Comparison of ENCODE assay signal across 15 cellular contexts in the genomic region with DNA sequence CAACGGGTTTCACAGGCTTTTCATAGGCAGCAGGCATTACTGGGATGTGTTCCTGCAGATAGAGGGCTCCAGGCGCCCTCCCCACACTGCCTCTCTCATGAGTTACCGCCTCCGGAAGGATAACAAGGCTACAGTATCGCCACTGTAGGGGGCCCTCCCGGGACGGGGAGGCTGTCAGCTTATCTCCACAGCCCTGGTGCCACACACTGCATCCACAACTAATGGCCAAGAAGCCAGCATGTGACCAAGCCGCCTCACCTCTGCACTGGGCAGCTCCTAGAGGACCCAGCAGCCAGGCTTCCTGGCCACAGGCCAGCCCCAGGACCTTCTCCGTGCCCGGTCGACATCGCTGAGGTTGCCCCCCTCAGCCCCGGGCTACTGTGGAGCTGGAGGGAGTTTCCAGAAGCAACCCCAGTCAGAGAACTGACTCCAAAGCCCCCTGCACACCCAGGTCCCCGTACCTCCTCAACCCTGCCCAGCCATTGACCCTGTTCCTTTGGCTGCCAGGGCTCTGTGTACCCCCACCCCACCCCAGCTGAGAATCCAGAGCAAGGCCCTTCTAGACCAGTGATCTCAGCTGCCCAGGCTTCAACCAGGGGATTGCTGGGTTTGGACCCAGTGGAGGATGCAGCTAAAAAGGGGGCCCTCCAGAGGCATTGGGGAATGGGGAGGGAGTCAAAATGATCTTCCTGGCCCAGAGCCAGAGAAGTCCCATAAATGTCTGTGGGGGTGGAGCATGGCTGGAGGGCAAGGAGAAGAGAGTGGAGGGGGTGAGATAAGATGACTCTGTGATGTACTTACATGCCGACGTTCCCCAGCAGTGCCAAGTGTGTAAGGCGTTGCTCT. TPM values are rescaled to one million over a fixed set of nuclear protein-coding genes. Genes with fewer than 3 reads are reported as not detected.
A peak's percentile ranks its signal among the peaks of the same experiment; 100 is the strongest.
DNase-seq lines count a peak whose midpoint lies in the region; TF ChIP-seq lines count a peak whose summit lies in the region.
"Had no signal": no experiment of that assay in that cellular context is flagged by ENCODE, and none has a peak within 500 bp of the region (broad histone marks: within the 10 kb centered on the region; RNA-seq: fewer than 3 reads in every experiment).

No MANE protein-coding gene starts in this region.

- peaks cover 18% of the 10 kb centered on the region for H3K27me3 Mint-ChIP-seq in neural progenitor cell (ENCODE audit: insufficient read depth, low read depth)
- H3K27me3 Mint-ChIP-seq in activated CD4-positive, alpha-beta memory T cell treated with anti-CD3 and anti-CD28 coated beads, Interleukin-2, amount 10 ng/mL, durations not matched to agents 7 days and 5 days = peaks cover 9% of the 10 kb centered on the region

- no peak overlapping the region for H3K9ac ChIP-seq in neural progenitor cell

- H3K4me1 Mint-ChIP-seq in neural progenitor cell = peaks cover 15% of the 10 kb centered on the region
- H3K4me1 Mint-ChIP-seq in activated CD4-positive, alpha-beta memory T cell treated with anti-CD3 and anti-CD28 coated beads, Interleukin-2, amount 10 ng/mL, durations not matched to agents 7 days and 5 days = peaks cover 15% of the 10 kb centered on the region

- H3K27ac Mint-ChIP-seq in neural progenitor cell = no peak overlapping the region
- H3K27ac Mint-ChIP-seq in activated CD4-positive, alpha-beta memory T cell treated with anti-CD3 and anti-CD28 coated beads, Interleukin-2, amount 10 ng/mL, durations not matched to agents 7 days and 5 days = no peak overlapping the region
- H3K27ac Mint-ChIP-seq: CD8-positive, alpha-beta T cell had no signal

- H3K4me3 ChIP-seq in fibroblast of villous mesenchyme (ENCODE audit: low read depth, low read length) (no peak overlapping the region), neural progenitor cell (no peak overlapping the region)

- H3K79me2 ChIP-seq in neural progenitor cell (ENCODE audit: low read depth) = no peaks in the 10 kb centered on the region

- no peaks in the 10 kb centered on the region for H3K9me3 ChIP-seq in neural progenitor cell (ENCODE audit: low read depth)

- H3F3A ChIP-seq in neural progenitor cell (ENCODE audit: low read depth) = peaks cover 7% of the 10 kb centered on the region

- peaks cover 17% of the 10 kb centered on the region for H3K4me1 ChIP-seq in neural progenitor cell

- DNase-seq in HEK293T (ENCODE audit: extremely low spot score) = peak; percentile 77
- DNase-seq in SK-N-DZ (ENCODE audit: low spot score) = peak; percentile 59
- no peak for DNase-seq in fibroblast of villous mesenchyme (ENCODE audit: low read depth)
- DNase-seq in neural progenitor cell (ENCODE audit: low spot score) = peak; percentile 36
- DNase-seq in activated effector memory CD4-positive, alpha-beta T cell treated with Interleukin-2 at 50 U/mL for 16 hours = no peak
- no peak for DNase-seq in activated CD4-positive, alpha-beta memory T cell treated with anti-CD3 and anti-CD28 coated beads, Interleukin-2, amount 10 ng/mL, durations not matched to agents 7 days and 5 days
- no peak for DNase-seq in kidney tubule cell (ENCODE audit: low spot score)
- no peak for DNase-seq in GM03348 (ENCODE audit: low spot score)
- DNase-seq: amygdala; CD8-positive, alpha-beta T cell; effector memory CD4-positive, alpha-beta T cell; head of caudate nucleus; midbrain; NCI-H1417 treated with DMSO at 0.1 percent for 48 hours; PC-3 had no signal

- peak; percentile 26 for TF ChIP-seq CTCF in fibroblast of villous mesenchyme (IDR thresholded peaks at IDR 0.05; ENCODE audit: insufficient read depth, low read depth, low read length)
- TF ChIP-seq CTCF in neural progenitor cell (IDR thresholded peaks at IDR 0.05) = no peak

- H3K4me2 ChIP-seq in neural progenitor cell = no peak overlapping the region

- H3K36me3 Mint-ChIP-seq in neural progenitor cell = no peaks in the 10 kb centered on the region
- no peaks in the 10 kb centered on the region for H3K36me3 Mint-ChIP-seq in activated CD4-positive, alpha-beta memory T cell treated with anti-CD3 and anti-CD28 coated beads, Interleukin-2, amount 10 ng/mL, durations not matched to agents 7 days and 5 days (ENCODE audit: low read depth)
- H3K36me3 Mint-ChIP-seq: CD8-positive, alpha-beta T cell had no signal

- H3K9me3 Mint-ChIP-seq in neural progenitor cell = no peaks in the 10 kb centered on the region
- H3K9me3 Mint-ChIP-seq in activated CD4-positive, alpha-beta memory T cell treated with anti-CD3 and anti-CD28 coated beads, Interleukin-2, amount 10 ng/mL, durations not matched to agents 7 days and 5 days = no peaks in the 10 kb centered on the region
- H3K9me3 Mint-ChIP-seq: CD8-positive, alpha-beta T cell had no signal

- H3K36me3 ChIP-seq in neural progenitor cell = no peaks in the 10 kb centered on the region

- no peak overlapping the region for H3K27ac ChIP-seq in neural progenitor cell

- POLR2A ChIA-PET in HEK293T (lab: Yijun Ruan, JAX) = interaction anchor here (0.8 to 1.2 kb wide), 3 partner anchors 11 to 52 kb away, joined by 3 to 4 read pairs (median 3); a partner anchor contains a TSS
- POLR2A ChIA-PET in activated CD4-positive, alpha-beta memory T cell treated with anti-CD3 and anti-CD28 coated beads, Interleukin-2, amount 10 ng/mL, durations not matched to agents 7 days and 5 days (lab: Charles Lee) = no interaction called here

- no peak overlapping the region for H3K4me3 Mint-ChIP-seq in neural progenitor cell
- no peak overlapping the region for H3K4me3 Mint-ChIP-seq in activated CD4-positive, alpha-beta memory T cell treated with anti-CD3 and anti-CD28 coated beads, Interleukin-2, amount 10 ng/mL, durations not matched to agents 7 days and 5 days
- H3K4me3 Mint-ChIP-seq: CD8-positive, alpha-beta T cell had no signal

- no peaks in the 10 kb centered on the region for H3K27me3 ChIP-seq in neural progenitor cell

- no peaks in the 10 kb centered on the region for H4K20me1 ChIP-seq in neural progenitor cell (ENCODE audit: low read depth)

- no peak overlapping the region for H2AFZ ChIP-seq in neural progenitor cell (replicated peaks)

- CTCF ChIA-PET in HEK293T (lab: Yijun Ruan, JAX) = interaction anchor here (0.7 to 1.7 kb wide), 3 partner anchors 56 to 1180 kb away, joined by 4 to 5 read pairs (median 5); no protein-coding TSS in a partner anchor
- CTCF ChIA-PET in activated CD4-positive, alpha-beta memory T cell treated with anti-CD3 and anti-CD28 coated beads, Interleukin-2, amount 10 ng/mL, durations not matched to agents 7 days and 5 days (lab: Charles Lee) = no interaction called here

TF ChIP-seq in HEK293T, 16 proteins besides CTCF, POLR2A, EP300 and RAD21:
- TF ChIP-seq, protein P1, sequence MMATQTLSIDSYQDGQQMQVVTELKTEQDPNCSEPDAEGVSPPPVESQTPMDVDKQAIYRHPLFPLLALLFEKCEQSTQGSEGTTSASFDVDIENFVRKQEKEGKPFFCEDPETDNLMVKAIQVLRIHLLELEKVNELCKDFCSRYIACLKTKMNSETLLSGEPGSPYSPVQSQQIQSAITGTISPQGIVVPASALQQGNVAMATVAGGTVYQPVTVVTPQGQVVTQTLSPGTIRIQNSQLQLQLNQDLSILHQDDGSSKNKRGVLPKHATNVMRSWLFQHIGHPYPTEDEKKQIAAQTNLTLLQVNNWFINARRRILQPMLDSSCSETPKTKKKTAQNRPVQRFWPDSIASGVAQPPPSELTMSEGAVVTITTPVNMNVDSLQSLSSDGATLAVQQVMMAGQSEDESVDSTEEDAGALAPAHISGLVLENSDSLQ (IDR thresholded peaks at IDR 0.05) = peak; percentile 37; the same call in 1 of the 2 replicates
- no peak for TF ChIP-seq FOXM1 (IDR thresholded peaks at IDR 0.05; ENCODE audit: borderline replicate concordance)
- no peak for TF ChIP-seq ELF4 (IDR thresholded peaks at IDR 0.05)
- TF ChIP-seq FOXK2 (IDR thresholded peaks at IDR 0.05) = no peak

RNA-seq across cellular contexts. Expression of a gene that starts 45.0 kb away (rescaled TPM):
- polyA plus RNA-seq in SK-N-DZ (2014; cell fraction: cytosol; rRNA removed) = 74.5 and 81.0 TPM in 2 replicates
- 34.4 and 40.4 TPM in 2 replicates for polyA plus RNA-seq in SK-N-DZ (2014; cell fraction: nucleus; rRNA removed)
- total RNA-seq in fibroblast of villous mesenchyme = 10.0 and 17.7 TPM in 2 replicates
- total RNA-seq in neural progenitor cell (ENCODE audit: low replicate concordance) = 56.0 and 93.3 TPM in 2 replicates
- 10 to 100 TPM; 46.1 to 47.5 TPM for total RNA-seq in activated CD4-positive, alpha-beta memory T cell treated with anti-CD3 and anti-CD28 coated beads, Interleukin-2, amount 10 ng/mL, durations not matched to agents 7 days and 5 days

RNA-seq across cellular contexts. Expression of a gene that starts 51.5 kb away (rescaled TPM):
- polyA plus RNA-seq in SK-N-DZ (2014; cell fraction: cytosol; rRNA removed) = 2.3 and 2.4 TPM in 2 replicates
- polyA plus RNA-seq in SK-N-DZ (2014; cell fraction: nucleus; rRNA removed) = 1.5 and 1.6 TPM in 2 replicates
- total RNA-seq in fibroblast of villous mesenchyme (23.5 and 41.9 TPM in 2 replicates), neural progenitor cell (ENCODE audit: low replicate concordance) (4.8 and 7.1 TPM in 2 replicates)
- total RNA-seq in activated CD4-positive, alpha-beta memory T cell treated with anti-CD3 and anti-CD28 coated beads, Interleukin-2, amount 10 ng/mL, durations not matched to agents 7 days and 5 days = 1 to 10 TPM; 8.0 to 8.2 TPM

Comparison
In these comparisons a context has a peak if more than half of its experiments do, and no peak if none do; other contexts are left out.
1. DNase-seq: peak in HEK293T (single experiment), SK-N-DZ (single experiment) and neural progenitor cell (single experiment); none in fibroblast of villous mesenchyme (single experiment), activated effector memory CD4-positive, alpha-beta T cell treated with Interleukin-2 at 50 U/mL for 16 hours (single experiment), activated CD4-positive, alpha-beta memory T cell treated with anti-CD3 and anti-CD28 coated beads, Interleukin-2, amount 10 ng/mL, durations not matched to agents 7 days and 5 days (single experiment), kidney tubule cell (single experiment) and GM03348 (single experiment).